ENCODE assay signal across 1 cellular context in genomic region chr1:112902221-112902620, GRCh38.
TF ChIP-seq lines count a peak whose summit lies in the region.

No MANE protein-coding gene starts in this region.

TF ChIP-seq in K562, 482 proteins besides CTCF, POLR2A, EP300 and RAD21 (continued from another document and continues in another):
- TF ChIP-seq MGA (IDR thresholded peaks at IDR 0.05) (no peak), CHD1 (IDR thresholded peaks at IDR 0.05; ENCODE audit: low read length) (no peak), ZBTB1 (CRISPR knock-in tag; IDR thresholded peaks at IDR 0.05; ENCODE audit: borderline replicate concordance, low read depth) (no peak), NR4A1 (CRISPR knock-in tag; IDR thresholded peaks at IDR 0.05) (no peak), NR4A1 (tag; IDR thresholded peaks at IDR 0.05) (peak; percentile 93), ID3 (CRISPR knock-in tag; IDR thresholded peaks at IDR 0.05) (peak; percentile 79), ID3 (tag; IDR thresholded peaks at IDR 0.05) (peak; percentile 95), ZBTB17 (CRISPR knock-in tag; IDR thresholded peaks at IDR 0.05) (peak; percentile 85; the same call in 1 of the 2 replicates), MAX (CRISPR knock-in tag; IDR thresholded peaks at IDR 0.05) (no peak), ZNF354B (CRISPR knock-in tag; IDR thresholded peaks at IDR 0.05) (peak; percentile 76; the same call in 1 of the 2 replicates), PRDM10 (IDR thresholded peaks at IDR 0.05; ENCODE audit: partially characterized antibody) (no peak), GATAD2A (IDR thresholded peaks at IDR 0.05) (no peak), ATF1 (CRISPR knock-in tag; IDR thresholded peaks at IDR 0.05) (no peak), ATF1 (tag; IDR thresholded peaks at IDR 0.05) (no peak), XRCC4 (IDR thresholded peaks at IDR 0.05; ENCODE audit: extremely low read depth, insufficient read depth, insufficient read length) (no peak), ZNF347 (CRISPR knock-in tag; IDR thresholded peaks at IDR 0.05; ENCODE audit: low read depth) (0 out of 2 replicates have a peak, but pooled peaks have one; percentile 30), TCF15 (CRISPR knock-in tag; IDR thresholded peaks at IDR 0.05) (peak; percentile 88), ZKSCAN8 (CRISPR knock-in tag; IDR thresholded peaks at IDR 0.05) (peak; percentile 62; the same call in 1 of the 2 replicates), NCOA6 (IDR thresholded peaks at IDR 0.05) (no peak), TCF7 (IDR thresholded peaks at IDR 0.05; ENCODE audit: borderline replicate concordance) (no peak), SFPQ (IDR thresholded peaks at IDR 0.05; ENCODE audit: low read depth, low read length) (no peak), ZNF224 (CRISPR knock-in tag; IDR thresholded peaks at IDR 0.05) (no peak), ADNP (tag; IDR thresholded peaks at IDR 0.05) (0 out of 2 replicates have a peak, but pooled peaks have one; percentile 24), FOXJ2 (tag; IDR thresholded peaks at IDR 0.05) (no peak), RFX7 (CRISPR knock-in tag; IDR thresholded peaks at IDR 0.05) (peak; percentile 76; the same call in 1 of the 2 replicates), NR2C1 (IDR thresholded peaks at IDR 0.05) (no peak), NR2C1 (tag; IDR thresholded peaks at IDR 0.05) (peak; percentile 89), ZNF395 (CRISPR knock-in tag; IDR thresholded peaks at IDR 0.05) (peak; percentile 92), NFE2L1 (tag; IDR thresholded peaks at IDR 0.05; ENCODE audit: borderline replicate concordance, low read depth) (peak; percentile 56; the same call in 1 of the 2 replicates), ZNF239 (CRISPR knock-in tag; IDR thresholded peaks at IDR 0.05) (peak; percentile 84), PBX2 (CRISPR knock-in tag; IDR thresholded peaks at IDR 0.05; ENCODE audit: low read depth) (no peak), PBX2 (tag; conservative IDR thresholded peaks at IDR 0.05; ENCODE audit: low read depth) (peak; percentile 41; the same call in 1 of the 2 replicates), ZNF507 (tag; conservative IDR thresholded peaks at IDR 0.05) (peak; percentile 9; the same call in 1 of the 2 replicates), ZNF583 (CRISPR knock-in tag; IDR thresholded peaks at IDR 0.05) (peak; percentile 88)
